1 cellular context compared by ENCODE assay signal in the genomic region with DNA sequence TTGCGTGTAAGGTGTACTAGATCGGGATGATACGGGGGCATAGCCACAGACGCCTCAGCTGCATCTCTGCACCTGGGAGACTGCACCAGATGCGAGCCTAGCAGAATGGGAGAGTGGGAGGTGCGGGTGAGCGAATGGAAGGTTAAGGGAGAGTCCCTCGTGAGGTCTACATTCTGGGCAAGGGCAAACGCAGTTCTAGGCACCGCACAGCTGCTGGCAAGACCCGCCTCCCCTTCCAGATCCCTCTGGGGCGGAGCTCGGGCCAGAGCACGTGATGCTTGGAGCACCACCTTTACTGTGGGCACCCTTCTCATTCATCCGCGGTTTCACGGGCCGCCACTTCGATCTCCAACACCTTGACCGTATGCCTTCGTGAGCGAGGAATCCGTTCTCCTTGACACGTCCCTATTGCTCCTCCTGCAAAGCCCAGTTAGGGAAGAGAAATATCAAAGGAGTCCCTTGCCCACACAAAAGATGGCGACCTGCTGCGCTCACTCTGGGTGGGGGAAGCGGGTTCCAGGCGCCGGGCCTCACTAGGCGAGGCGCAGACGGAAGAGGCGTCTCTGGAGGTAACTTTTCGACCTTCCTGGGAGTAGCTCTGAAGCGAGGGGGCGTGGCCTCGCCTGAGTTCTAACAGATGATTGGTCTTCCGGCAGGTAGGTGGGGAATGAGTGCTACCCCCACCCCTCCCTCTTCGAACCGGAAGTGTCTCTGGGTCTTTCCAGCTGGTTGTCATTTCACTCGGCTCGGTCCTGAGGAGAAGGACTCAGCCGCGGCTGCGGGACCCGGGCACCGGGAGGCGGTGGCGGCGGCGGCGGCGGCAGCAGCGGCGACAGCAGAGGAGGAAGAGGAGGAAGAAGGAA.
A peak's percentile ranks its signal among the peaks of the same experiment; 100 is the strongest.
TF ChIP-seq lines count a peak whose summit lies in the region.

A gene (plus strand): TSS at position 740 of the 863 bp plus-strand sequence. CDS start 1,385 bp downstream, outside the sequence.

TF ChIP-seq in GM12878, 131 proteins besides CTCF, POLR2A, EP300 and RAD21 (continued from another document and continues in another):
- TF ChIP-seq ZNF217 (IDR thresholded peaks at IDR 0.05), result no peak
- peak; percentile 97 for TF ChIP-seq HCFC1 (IDR thresholded peaks at IDR 0.05; ENCODE audit: low read length)
- TF ChIP-seq GABPA (IDR thresholded peaks at IDR 0.05; ENCODE audit: low read depth), result peak; percentile 88
- no peak for TF ChIP-seq MYB (IDR thresholded peaks at IDR 0.05; ENCODE audit: borderline replicate concordance, low read depth, low read length)
- TF ChIP-seq, protein P1, sequence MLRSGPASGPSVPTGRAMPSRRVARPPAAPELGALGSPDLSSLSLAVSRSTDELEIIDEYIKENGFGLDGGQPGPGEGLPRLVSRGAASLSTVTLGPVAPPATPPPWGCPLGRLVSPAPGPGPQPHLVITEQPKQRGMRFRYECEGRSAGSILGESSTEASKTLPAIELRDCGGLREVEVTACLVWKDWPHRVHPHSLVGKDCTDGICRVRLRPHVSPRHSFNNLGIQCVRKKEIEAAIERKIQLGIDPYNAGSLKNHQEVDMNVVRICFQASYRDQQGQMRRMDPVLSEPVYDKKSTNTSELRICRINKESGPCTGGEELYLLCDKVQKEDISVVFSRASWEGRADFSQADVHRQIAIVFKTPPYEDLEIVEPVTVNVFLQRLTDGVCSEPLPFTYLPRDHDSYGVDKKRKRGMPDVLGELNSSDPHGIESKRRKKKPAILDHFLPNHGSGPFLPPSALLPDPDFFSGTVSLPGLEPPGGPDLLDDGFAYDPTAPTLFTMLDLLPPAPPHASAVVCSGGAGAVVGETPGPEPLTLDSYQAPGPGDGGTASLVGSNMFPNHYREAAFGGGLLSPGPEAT (IDR thresholded peaks at IDR 0.05; ENCODE audit: low read depth), result 0 out of 2 replicates have a peak, but pooled peaks have one; percentile 45
- TF ChIP-seq SP1 (IDR thresholded peaks at IDR 0.05; ENCODE audit: low read depth, low read length), result peak; percentile 89
- peak; percentile 93 for TF ChIP-seq CHD2 (IDR thresholded peaks at IDR 0.05; ENCODE audit: borderline replicate concordance, low read depth, low read length)
- TF ChIP-seq RAD51 (IDR thresholded peaks at IDR 0.05), result peak; percentile 98
- TF ChIP-seq, protein P2, sequence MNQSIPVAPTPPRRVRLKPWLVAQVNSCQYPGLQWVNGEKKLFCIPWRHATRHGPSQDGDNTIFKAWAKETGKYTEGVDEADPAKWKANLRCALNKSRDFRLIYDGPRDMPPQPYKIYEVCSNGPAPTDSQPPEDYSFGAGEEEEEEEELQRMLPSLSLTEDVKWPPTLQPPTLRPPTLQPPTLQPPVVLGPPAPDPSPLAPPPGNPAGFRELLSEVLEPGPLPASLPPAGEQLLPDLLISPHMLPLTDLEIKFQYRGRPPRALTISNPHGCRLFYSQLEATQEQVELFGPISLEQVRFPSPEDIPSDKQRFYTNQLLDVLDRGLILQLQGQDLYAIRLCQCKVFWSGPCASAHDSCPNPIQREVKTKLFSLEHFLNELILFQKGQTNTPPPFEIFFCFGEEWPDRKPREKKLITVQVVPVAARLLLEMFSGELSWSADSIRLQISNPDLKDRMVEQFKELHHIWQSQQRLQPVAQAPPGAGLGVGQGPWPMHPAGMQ (IDR thresholded peaks at IDR 0.05; ENCODE audit: borderline replicate concordance), result no peak
- peak; percentile 26 for TF ChIP-seq MEF2B (IDR thresholded peaks at IDR 0.05; ENCODE audit: partially characterized antibody, poor library complexity, severe bottlenecking)
- peak; percentile 98 for TF ChIP-seq SIN3A (IDR thresholded peaks at IDR 0.05; ENCODE audit: low read depth, low read length)
- TF ChIP-seq ZNF274 (IDR thresholded peaks at IDR 0.05; ENCODE audit: insufficient read depth, insufficient read length), result no peak
- peak; percentile 80 for TF ChIP-seq RELA (IDR thresholded peaks at IDR 0.05; ENCODE audit: borderline replicate concordance, partially characterized antibody)
- peak; percentile 92; the same call in 1 of the 2 replicates for TF ChIP-seq POLR2AphosphoS2 (IDR thresholded peaks at IDR 0.05; ENCODE audit: low read depth, low read length)
- TF ChIP-seq RUNX3 (IDR thresholded peaks at IDR 0.05; ENCODE audit: low read length), result peak; percentile 35; the same call in 1 of the 2 replicates
- peak; percentile 32 to 42; a peak in 2 of 4 replicates for TF ChIP-seq IKZF2 (IDR thresholded peaks at IDR 0.05)
- TF ChIP-seq NBN (IDR thresholded peaks at IDR 0.05), result peak; percentile 89
- peak; percentile 72; the same call in 1 of the 2 replicates for TF ChIP-seq HDGF (IDR thresholded peaks at IDR 0.05)
- TF ChIP-seq EED (IDR thresholded peaks at IDR 0.05; ENCODE audit: low read depth), result peak; percentile 40; the same call in 1 of the 2 replicates
- TF ChIP-seq KLF5 (IDR thresholded peaks at IDR 0.05; ENCODE audit: partially characterized antibody), result no peak
- TF ChIP-seq TAF1 (IDR thresholded peaks at IDR 0.05; ENCODE audit: borderline replicate concordance, low read depth, low read length), result peak; percentile 99
- TF ChIP-seq SMAD1 (IDR thresholded peaks at IDR 0.05; ENCODE audit: low read depth, partially characterized antibody), result peak; percentile 21
- no peak for TF ChIP-seq IRF4 (IDR thresholded peaks at IDR 0.05; ENCODE audit: low read depth, low read length)
- TF ChIP-seq, protein P3, sequence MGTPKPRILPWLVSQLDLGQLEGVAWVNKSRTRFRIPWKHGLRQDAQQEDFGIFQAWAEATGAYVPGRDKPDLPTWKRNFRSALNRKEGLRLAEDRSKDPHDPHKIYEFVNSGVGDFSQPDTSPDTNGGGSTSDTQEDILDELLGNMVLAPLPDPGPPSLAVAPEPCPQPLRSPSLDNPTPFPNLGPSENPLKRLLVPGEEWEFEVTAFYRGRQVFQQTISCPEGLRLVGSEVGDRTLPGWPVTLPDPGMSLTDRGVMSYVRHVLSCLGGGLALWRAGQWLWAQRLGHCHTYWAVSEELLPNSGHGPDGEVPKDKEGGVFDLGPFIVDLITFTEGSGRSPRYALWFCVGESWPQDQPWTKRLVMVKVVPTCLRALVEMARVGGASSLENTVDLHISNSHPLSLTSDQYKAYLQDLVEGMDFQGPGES (IDR thresholded peaks at IDR 0.05), result 0 out of 2 replicates have a peak, but pooled peaks have one; percentile 4
- TF ChIP-seq, protein P4, sequence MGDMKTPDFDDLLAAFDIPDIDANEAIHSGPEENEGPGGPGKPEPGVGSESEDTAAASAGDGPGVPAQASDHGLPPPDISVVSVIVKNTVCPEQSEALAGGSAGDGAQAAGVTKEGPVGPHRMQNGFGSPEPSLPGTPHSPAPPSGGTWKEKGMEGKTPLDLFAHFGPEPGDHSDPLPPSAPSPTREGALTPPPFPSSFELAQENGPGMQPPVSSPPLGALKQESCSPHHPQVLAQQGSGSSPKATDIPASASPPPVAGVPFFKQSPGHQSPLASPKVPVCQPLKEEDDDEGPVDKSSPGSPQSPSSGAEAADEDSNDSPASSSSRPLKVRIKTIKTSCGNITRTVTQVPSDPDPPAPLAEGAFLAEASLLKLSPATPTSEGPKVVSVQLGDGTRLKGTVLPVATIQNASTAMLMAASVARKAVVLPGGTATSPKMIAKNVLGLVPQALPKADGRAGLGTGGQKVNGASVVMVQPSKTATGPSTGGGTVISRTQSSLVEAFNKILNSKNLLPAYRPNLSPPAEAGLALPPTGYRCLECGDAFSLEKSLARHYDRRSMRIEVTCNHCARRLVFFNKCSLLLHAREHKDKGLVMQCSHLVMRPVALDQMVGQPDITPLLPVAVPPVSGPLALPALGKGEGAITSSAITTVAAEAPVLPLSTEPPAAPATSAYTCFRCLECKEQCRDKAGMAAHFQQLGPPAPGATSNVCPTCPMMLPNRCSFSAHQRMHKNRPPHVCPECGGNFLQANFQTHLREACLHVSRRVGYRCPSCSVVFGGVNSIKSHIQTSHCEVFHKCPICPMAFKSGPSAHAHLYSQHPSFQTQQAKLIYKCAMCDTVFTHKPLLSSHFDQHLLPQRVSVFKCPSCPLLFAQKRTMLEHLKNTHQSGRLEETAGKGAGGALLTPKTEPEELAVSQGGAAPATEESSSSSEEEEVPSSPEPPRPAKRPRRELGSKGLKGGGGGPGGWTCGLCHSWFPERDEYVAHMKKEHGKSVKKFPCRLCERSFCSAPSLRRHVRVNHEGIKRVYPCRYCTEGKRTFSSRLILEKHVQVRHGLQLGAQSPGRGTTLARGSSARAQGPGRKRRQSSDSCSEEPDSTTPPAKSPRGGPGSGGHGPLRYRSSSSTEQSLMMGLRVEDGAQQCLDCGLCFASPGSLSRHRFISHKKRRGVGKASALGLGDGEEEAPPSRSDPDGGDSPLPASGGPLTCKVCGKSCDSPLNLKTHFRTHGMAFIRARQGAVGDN (IDR thresholded peaks at IDR 0.05), result peak; percentile 23
- TF ChIP-seq EGR1 (IDR thresholded peaks at IDR 0.05; ENCODE audit: borderline replicate concordance in 1 of 2, low read depth in 2 of 2, low read length in 2 of 2), result peak in 1 of 2 experiments; percentile 32; a peak in 1 of 3 replicates
- peak; percentile 88 for TF ChIP-seq MXI1 (IDR thresholded peaks at IDR 0.05; ENCODE audit: low read depth, low read length)
- TF ChIP-seq MTA2 (IDR thresholded peaks at IDR 0.05; ENCODE audit: low read depth), result peak; percentile 48; the same call in 1 of the 2 replicates
- 0 out of 2 replicates have a peak, but pooled peaks have one; percentile 33 for TF ChIP-seq CBFB (IDR thresholded peaks at IDR 0.05; ENCODE audit: low read depth)
- TF ChIP-seq, protein P5, sequence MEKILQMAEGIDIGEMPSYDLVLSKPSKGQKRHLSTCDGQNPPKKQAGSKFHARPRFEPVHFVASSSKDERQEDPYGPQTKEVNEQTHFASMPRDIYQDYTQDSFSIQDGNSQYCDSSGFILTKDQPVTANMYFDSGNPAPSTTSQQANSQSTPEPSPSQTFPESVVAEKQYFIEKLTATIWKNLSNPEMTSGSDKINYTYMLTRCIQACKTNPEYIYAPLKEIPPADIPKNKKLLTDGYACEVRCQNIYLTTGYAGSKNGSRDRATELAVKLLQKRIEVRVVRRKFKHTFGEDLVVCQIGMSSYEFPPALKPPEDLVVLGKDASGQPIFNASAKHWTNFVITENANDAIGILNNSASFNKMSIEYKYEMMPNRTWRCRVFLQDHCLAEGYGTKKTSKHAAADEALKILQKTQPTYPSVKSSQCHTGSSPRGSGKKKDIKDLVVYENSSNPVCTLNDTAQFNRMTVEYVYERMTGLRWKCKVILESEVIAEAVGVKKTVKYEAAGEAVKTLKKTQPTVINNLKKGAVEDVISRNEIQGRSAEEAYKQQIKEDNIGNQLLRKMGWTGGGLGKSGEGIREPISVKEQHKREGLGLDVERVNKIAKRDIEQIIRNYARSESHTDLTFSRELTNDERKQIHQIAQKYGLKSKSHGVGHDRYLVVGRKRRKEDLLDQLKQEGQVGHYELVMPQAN (conservative IDR thresholded peaks at IDR 0.05), result peak; percentile 99
- no peak for TF ChIP-seq EZH2 (IDR thresholded peaks at IDR 0.05; ENCODE audit: borderline replicate concordance, control insufficient read depth, low read depth, low read length)
- peak; percentile 89; the same call in 1 of the 2 replicates for TF ChIP-seq RCOR1 (conservative IDR thresholded peaks at IDR 0.05; ENCODE audit: low read depth, low read length)
- peak; percentile 88; the same call in 1 of the 2 replicates for TF ChIP-seq STAT1 (conservative IDR thresholded peaks at IDR 0.05)
- TF ChIP-seq, protein P6, sequence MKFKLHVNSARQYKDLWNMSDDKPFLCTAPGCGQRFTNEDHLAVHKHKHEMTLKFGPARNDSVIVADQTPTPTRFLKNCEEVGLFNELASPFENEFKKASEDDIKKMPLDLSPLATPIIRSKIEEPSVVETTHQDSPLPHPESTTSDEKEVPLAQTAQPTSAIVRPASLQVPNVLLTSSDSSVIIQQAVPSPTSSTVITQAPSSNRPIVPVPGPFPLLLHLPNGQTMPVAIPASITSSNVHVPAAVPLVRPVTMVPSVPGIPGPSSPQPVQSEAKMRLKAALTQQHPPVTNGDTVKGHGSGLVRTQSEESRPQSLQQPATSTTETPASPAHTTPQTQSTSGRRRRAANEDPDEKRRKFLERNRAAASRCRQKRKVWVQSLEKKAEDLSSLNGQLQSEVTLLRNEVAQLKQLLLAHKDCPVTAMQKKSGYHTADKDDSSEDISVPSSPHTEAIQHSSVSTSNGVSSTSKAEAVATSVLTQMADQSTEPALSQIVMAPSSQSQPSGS (IDR thresholded peaks at IDR 0.05; ENCODE audit: low read length), result no peak
- peak; percentile 87 for TF ChIP-seq SIX5 (IDR thresholded peaks at IDR 0.05; ENCODE audit: low read depth, low read length, severe bottlenecking)
- TF ChIP-seq, protein P7, sequence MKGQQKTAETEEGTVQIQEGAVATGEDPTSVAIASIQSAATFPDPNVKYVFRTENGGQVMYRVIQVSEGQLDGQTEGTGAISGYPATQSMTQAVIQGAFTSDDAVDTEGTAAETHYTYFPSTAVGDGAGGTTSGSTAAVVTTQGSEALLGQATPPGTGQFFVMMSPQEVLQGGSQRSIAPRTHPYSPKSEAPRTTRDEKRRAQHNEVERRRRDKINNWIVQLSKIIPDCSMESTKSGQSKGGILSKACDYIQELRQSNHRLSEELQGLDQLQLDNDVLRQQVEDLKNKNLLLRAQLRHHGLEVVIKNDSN (IDR thresholded peaks at IDR 0.05; ENCODE audit: borderline replicate concordance, extremely low read length, insufficient read depth, low read depth, low read length), result peak; percentile 96
- TF ChIP-seq, protein P8, sequence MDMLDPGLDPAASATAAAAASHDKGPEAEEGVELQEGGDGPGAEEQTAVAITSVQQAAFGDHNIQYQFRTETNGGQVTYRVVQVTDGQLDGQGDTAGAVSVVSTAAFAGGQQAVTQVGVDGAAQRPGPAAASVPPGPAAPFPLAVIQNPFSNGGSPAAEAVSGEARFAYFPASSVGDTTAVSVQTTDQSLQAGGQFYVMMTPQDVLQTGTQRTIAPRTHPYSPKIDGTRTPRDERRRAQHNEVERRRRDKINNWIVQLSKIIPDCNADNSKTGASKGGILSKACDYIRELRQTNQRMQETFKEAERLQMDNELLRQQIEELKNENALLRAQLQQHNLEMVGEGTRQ (IDR thresholded peaks at IDR 0.05; ENCODE audit: borderline replicate concordance, low read depth, low read length), result peak; percentile 82
- TF ChIP-seq, protein P9, sequence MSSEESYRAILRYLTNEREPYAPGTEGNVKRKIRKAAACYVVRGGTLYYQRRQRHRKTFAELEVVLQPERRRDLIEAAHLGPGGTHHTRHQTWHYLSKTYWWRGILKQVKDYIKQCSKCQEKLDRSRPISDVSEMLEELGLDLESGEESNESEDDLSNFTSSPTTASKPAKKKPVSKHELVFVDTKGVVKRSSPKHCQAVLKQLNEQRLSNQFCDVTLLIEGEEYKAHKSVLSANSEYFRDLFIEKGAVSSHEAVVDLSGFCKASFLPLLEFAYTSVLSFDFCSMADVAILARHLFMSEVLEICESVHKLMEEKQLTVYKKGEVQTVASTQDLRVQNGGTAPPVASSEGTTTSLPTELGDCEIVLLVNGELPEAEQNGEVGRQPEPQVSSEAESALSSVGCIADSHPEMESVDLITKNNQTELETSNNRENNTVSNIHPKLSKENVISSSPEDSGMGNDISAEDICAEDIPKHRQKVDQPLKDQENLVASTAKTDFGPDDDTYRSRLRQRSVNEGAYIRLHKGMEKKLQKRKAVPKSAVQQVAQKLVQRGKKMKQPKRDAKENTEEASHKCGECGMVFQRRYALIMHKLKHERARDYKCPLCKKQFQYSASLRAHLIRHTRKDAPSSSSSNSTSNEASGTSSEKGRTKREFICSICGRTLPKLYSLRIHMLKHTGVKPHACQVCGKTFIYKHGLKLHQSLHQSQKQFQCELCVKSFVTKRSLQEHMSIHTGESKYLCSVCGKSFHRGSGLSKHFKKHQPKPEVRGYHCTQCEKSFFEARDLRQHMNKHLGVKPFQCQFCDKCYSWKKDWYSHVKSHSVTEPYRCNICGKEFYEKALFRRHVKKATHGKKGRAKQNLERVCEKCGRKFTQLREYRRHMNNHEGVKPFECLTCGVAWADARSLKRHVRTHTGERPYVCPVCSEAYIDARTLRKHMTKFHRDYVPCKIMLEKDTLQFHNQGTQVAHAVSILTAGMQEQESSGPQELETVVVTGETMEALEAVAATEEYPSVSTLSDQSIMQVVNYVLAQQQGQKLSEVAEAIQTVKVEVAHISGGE (CRISPR knock-in tag; IDR thresholded peaks at IDR 0.05), result peak; percentile 59; the same call in 1 of the 2 replicates
